Comparison of ENCODE assay signal across 15 cellular contexts in genomic region chr11:69115586-69116560, GRCh38. TPM values are rescaled to one million over a fixed set of nuclear protein-coding genes. Genes with fewer than 3 reads are reported as not detected.
DNase-seq lines count a peak whose midpoint lies in the region; ATAC-seq and TF ChIP-seq lines count a peak whose summit lies in the region.
"Had no signal": no experiment of that assay in that cellular context is flagged by ENCODE, and none has a peak within 500 bp of the region (broad histone marks: within the 10 kb centered on the region; RNA-seq: fewer than 3 reads in every experiment).

No MANE protein-coding gene starts in this region.

- H3K27ac Mint-ChIP-seq in chondrocyte (ENCODE audit: unreplicated experiment): no peak overlapping the region
- H3K27ac Mint-ChIP-seq: activated B cell treated with CpG ODN at 0.5 μM for 24 hours, mesothelial cell of epicardium had no signal

- DNase-seq in NCI-H2196 (lab: John Stamatoyannopoulos, UW; ENCODE audit: unreplicated experiment): peak; percentile 52
- peak; percentile 82 for DNase-seq in chondrocyte (ENCODE audit: low spot score)
- peak; percentile 82 to 88 (median 84) for DNase-seq in right lobe of liver
- DNase-seq in retina: no peak
- no peak for DNase-seq in GM13977 (ENCODE audit: low spot score)
- DNase-seq: activated B cell treated with CpG ODN at 0.5 μM for 24 hours; stimulated activated naive CD4-positive, alpha-beta T cell treated with Interleukin-2 at 50 U/mL for 16 hours had no signal

- no peaks in the 10 kb centered on the region for H3K36me3 ChIP-seq in right lobe of liver
- H3K36me3 ChIP-seq in skeletal muscle satellite cell (ENCODE audit: insufficient read depth, low read length): no peaks in the 10 kb centered on the region

- H3K4me3 ChIP-seq in right lobe of liver (no peak overlapping the region), skeletal muscle satellite cell (ENCODE audit: low read length) (no peak overlapping the region)
- H3K4me3 ChIP-seq: BLaER1 treated with 17β-estradiol and CSF1 and Interleukin-3, amounts not matched to agents 10 nM and 100 nM; SK-N-MC had no signal

- H3K9ac ChIP-seq in skeletal muscle satellite cell (ENCODE audit: low read depth, low read length): no peak overlapping the region
- H3K9ac ChIP-seq: BLaER1 treated with 17β-estradiol and CSF1 and Interleukin-3, amounts not matched to agents 10 nM and 100 nM had no signal

- H3K36me3 Mint-ChIP-seq in chondrocyte (ENCODE audit: low read depth): peaks cover 5% of the 10 kb centered on the region
- H3K36me3 Mint-ChIP-seq: mesothelial cell of epicardium had no signal

- in situ Hi-C loops in GM13977 (cut with MboI; ENCODE audit: low pct_unique_long_range_greater_than_20kb, low sequenced_read_pairs, unreplicated experiment): no loop called here

- H3K4me1 ChIP-seq in right lobe of liver (peaks cover 0 to 9% (median 0%) of the 10 kb centered on the region in 4 donors), skeletal muscle satellite cell (ENCODE audit: control insufficient read depth, insufficient read depth, low read length) (peaks cover 9% of the 10 kb centered on the region)

- intact Hi-C loops in right lobe of liver (cut with DNase I): no loop called here

- no peak overlapping the region for H3K4me3 Mint-ChIP-seq in chondrocyte (ENCODE audit: unreplicated experiment)
- H3K4me3 Mint-ChIP-seq: activated B cell treated with CpG ODN at 0.5 μM for 24 hours, mesothelial cell of epicardium had no signal

- no peaks in the 10 kb centered on the region for H3K9me3 ChIP-seq in right lobe of liver
- peaks cover 6% of the 10 kb centered on the region for H3K9me3 ChIP-seq in skeletal muscle satellite cell (replicated peaks; ENCODE audit: low read length)

- TF ChIP-seq POLR2A in right lobe of liver (IDR thresholded peaks at IDR 0.05): no peak

- ATAC-seq in right lobe of liver (peak; percentile 88 to 95 (median 94)), HG03108 (IDR thresholded peaks at IDR 0.05; ENCODE audit: unreplicated experiment) (no peak)
- no peak for ATAC-seq in activated CD4-positive, CD25-positive, alpha-beta regulatory T cell treated with anti-CD3 and anti-CD28 coated beads, Interleukin-2, amount 50 U/mL, for 24 hours

- H3K27me3 Mint-ChIP-seq in chondrocyte (ENCODE audit: low read depth): peaks cover 3% of the 10 kb centered on the region

- no peak overlapping the region for H3K27ac ChIP-seq in right lobe of liver
- H3K27ac ChIP-seq: BLaER1 treated with 17β-estradiol and CSF1 and Interleukin-3, amounts not matched to agents 10 nM and 100 nM had no signal

- peaks cover 10% of the 10 kb centered on the region for H3K9me3 Mint-ChIP-seq in chondrocyte (ENCODE audit: low read depth)

- 68% methylated on average over 5 of the region's 41 CpGs for WGBS in right lobe of liver (ENCODE audit: insufficient coverage, low coverage, low lambda C conversion rate, missing lambda C conversion rate)

- H3K4me1 Mint-ChIP-seq in chondrocyte (ENCODE audit: low read depth): no peaks in the 10 kb centered on the region
- H3K4me1 Mint-ChIP-seq: mesothelial cell of epicardium had no signal

- H3K27me3 ChIP-seq in right lobe of liver: no peaks in the 10 kb centered on the region
- H3K27me3 ChIP-seq in skeletal muscle satellite cell (ENCODE audit: control insufficient read depth, insufficient read depth, low read length): peaks cover 4% of the 10 kb centered on the region
- H3K27me3 ChIP-seq: BLaER1 treated with 17β-estradiol and CSF1 and Interleukin-3, amounts not matched to agents 10 nM and 100 nM had no signal

- TF ChIP-seq CTCF in chondrocyte (IDR thresholded peaks at IDR 0.05) (no peak), right lobe of liver (IDR thresholded peaks at IDR 0.05) (no peak), GM13977 (IDR thresholded peaks at IDR 0.05; ENCODE audit: extremely low read depth, insufficient read depth, missing control alignments) (no peak)

- peak overlapping the region; percentile 42 for H3K4me2 ChIP-seq in skeletal muscle satellite cell (ENCODE audit: low read length)
- H3K4me2 ChIP-seq: BLaER1 treated with 17β-estradiol and CSF1 and Interleukin-3, amounts not matched to agents 10 nM and 100 nM had no signal

RNA-seq across cellular contexts. Expression of gene SMIM38, which starts 39.9 kb away (rescaled TPM):
- total RNA-seq in chondrocyte (0.12 to 0.60 TPM (median 0.41 TPM) in 3 replicates), right lobe of liver (not detected)
- not detected in 2 replicates for total RNA-seq in skeletal muscle satellite cell (2012; rRNA removed)
- total RNA-seq: epithelial cell of proximal tubule, M059J had no signal

Comparison
In these comparisons a context has a peak if more than half of its experiments do, and no peak if none do; other contexts are left out.
1. DNase-seq: peak in NCI-H2196 (single experiment), chondrocyte (single experiment) and right lobe of liver (3 of 3); none in retina (single experiment) and GM13977 (single experiment).
2. ATAC-seq: peak in right lobe of liver (4 of 4); none in activated CD4-positive, CD25-positive, alpha-beta regulatory T cell treated with anti-CD3 and anti-CD28 coated beads, Interleukin-2, amount 50 U/mL, for 24 hours (0 of 2) and HG03108 (single experiment).